Comparison of ENCODE assay signal across 18 cellular contexts in genomic region chr1:63827411-63828321, GRCh38. TPM values are rescaled to one million over a fixed set of nuclear protein-coding genes. Genes with fewer than 3 reads are reported as not detected.
DNase-seq lines count a peak whose midpoint lies in the region; ATAC-seq and TF ChIP-seq lines count a peak whose summit lies in the region.
"Had no signal": no experiment of that assay in that cellular context is flagged by ENCODE, and none has a peak within 500 bp of the region (broad histone marks: within the 10 kb centered on the region; RNA-seq: fewer than 3 reads in every experiment).

No MANE protein-coding gene starts in this region.

- H3K4me1 Mint-ChIP-seq in MCF 10A (ENCODE audit: insufficient read depth, unreplicated experiment), result peaks cover 15% of the 10 kb centered on the region
- peaks cover 27% of the 10 kb centered on the region for H3K4me1 Mint-ChIP-seq in stimulated activated memory B cell treated with anti-CD40 and anti-IgM and Interleukin-4, amounts not matched to agents 10 μg/mL and 1 μg/mL and 100 μg/mL, for 72 hours
- H3K4me1 Mint-ChIP-seq: activated CD4-positive, alpha-beta memory T cell treated with anti-CD3 and anti-CD28 coated beads, Interleukin-2, amount 10 ng/mL, durations not matched to agents 7 days and 5 days; T-helper 17 cell had no signal

- H3K9me3 Mint-ChIP-seq in MCF 10A (ENCODE audit: unreplicated experiment), result peaks cover 6% of the 10 kb centered on the region
- peaks cover 2% of the 10 kb centered on the region for H3K9me3 Mint-ChIP-seq in stimulated activated memory B cell treated with anti-CD40 and anti-IgM and Interleukin-4, amounts not matched to agents 10 μg/mL and 1 μg/mL and 100 μg/mL, for 72 hours
- H3K9me3 Mint-ChIP-seq: activated CD4-positive, alpha-beta memory T cell treated with anti-CD3 and anti-CD28 coated beads, Interleukin-2, amount 10 ng/mL, durations not matched to agents 7 days and 5 days had no signal

- H3K36me3 ChIP-seq in breast epithelium, result no peaks in the 10 kb centered on the region
- no peaks in the 10 kb centered on the region for H3K36me3 ChIP-seq in SK-N-MC (ENCODE audit: insufficient read depth, low read length)
- H3K36me3 ChIP-seq: esophagus squamous epithelium, right lobe of liver had no signal

- H3K4me1 ChIP-seq in breast epithelium, result no peaks in the 10 kb centered on the region
- H3K4me1 ChIP-seq: right lobe of liver had no signal

- H3K27me3 Mint-ChIP-seq in MCF 10A (ENCODE audit: insufficient read depth, unreplicated experiment), result no peaks in the 10 kb centered on the region
- H3K27me3 Mint-ChIP-seq in stimulated activated memory B cell treated with anti-CD40 and anti-IgM and Interleukin-4, amounts not matched to agents 10 μg/mL and 1 μg/mL and 100 μg/mL, for 72 hours, result no peaks in the 10 kb centered on the region

- H3K9me3 ChIP-seq in breast epithelium, result no peaks in the 10 kb centered on the region
- H3K9me3 ChIP-seq in SK-N-MC (ENCODE audit: low read depth, low read length), result no peaks in the 10 kb centered on the region
- H3K9me3 ChIP-seq: esophagus squamous epithelium, right lobe of liver had no signal

- CTCF ChIA-PET in MCF 10A (lab: Yijun Ruan, JAX), result interaction anchor here (0.9 kb wide), 1 partner anchor 52 kb away, joined by 3 read pairs; no protein-coding TSS in a partner anchor

- no peaks in the 10 kb centered on the region for H3K36me3 Mint-ChIP-seq in MCF 10A (ENCODE audit: insufficient read depth, unreplicated experiment)
- no peaks in the 10 kb centered on the region for H3K36me3 Mint-ChIP-seq in stimulated activated memory B cell treated with anti-CD40 and anti-IgM and Interleukin-4, amounts not matched to agents 10 μg/mL and 1 μg/mL and 100 μg/mL, for 72 hours

- BruUV-seq in MCF 10A (replicated peaks; lab: Mats Ljungman, UMichigan), result TSS peak; percentile 80

- TF ChIP-seq CTCF in MCF 10A (IDR thresholded peaks at IDR 0.05; ENCODE audit: unreplicated experiment), result no peak
- TF ChIP-seq CTCF in breast epithelium (IDR thresholded peaks at IDR 0.05), result no peak

- H3K9ac ChIP-seq in SK-N-MC (ENCODE audit: insufficient read length), result no peak overlapping the region

- POLR2A ChIA-PET in MCF 10A (lab: Yijun Ruan, JAX), result interaction anchor here (0.6 to 0.9 kb wide), 2 partner anchors 9 to 42 kb away, joined by 3 to 4 read pairs; no protein-coding TSS in a partner anchor

- H3K27ac ChIP-seq in breast epithelium (no peak overlapping the region), SK-N-MC (0 out of 2 replicates have a peak overlapping the region, but pooled peaks have one; percentile 34)
- H3K27ac ChIP-seq: 22Rv1, esophagus squamous epithelium, right lobe of liver had no signal

- no peak overlapping the region for H3K4me3 Mint-ChIP-seq in MCF 10A (ENCODE audit: unreplicated experiment)
- no peak overlapping the region for H3K4me3 Mint-ChIP-seq in stimulated activated memory B cell treated with anti-CD40 and anti-IgM and Interleukin-4, amounts not matched to agents 10 μg/mL and 1 μg/mL and 100 μg/mL, for 72 hours
- H3K4me3 Mint-ChIP-seq: activated CD4-positive, alpha-beta memory T cell treated with anti-CD3 and anti-CD28 coated beads, Interleukin-2, amount 10 ng/mL, durations not matched to agents 7 days and 5 days; HFFc6; T-helper 17 cell had no signal

- H3K4me3 ChIP-seq in breast epithelium (no peak overlapping the region), SK-N-MC (0 out of 2 replicates have a peak overlapping the region, but pooled peaks have one; percentile 33)
- H3K4me3 ChIP-seq: esophagus squamous epithelium, right lobe of liver had no signal

- H3K27ac Mint-ChIP-seq in MCF 10A (ENCODE audit: low read depth, unreplicated experiment), result peak overlapping the region; percentile 49
- no peak overlapping the region for H3K27ac Mint-ChIP-seq in stimulated activated memory B cell treated with anti-CD40 and anti-IgM and Interleukin-4, amounts not matched to agents 10 μg/mL and 1 μg/mL and 100 μg/mL, for 72 hours
- H3K27ac Mint-ChIP-seq: activated CD4-positive, alpha-beta memory T cell treated with anti-CD3 and anti-CD28 coated beads, Interleukin-2, amount 10 ng/mL, durations not matched to agents 7 days and 5 days; HFFc6; T-helper 17 cell had no signal

- no peak for TF ChIP-seq POLR2A in breast epithelium (IDR thresholded peaks at IDR 0.05)

- ATAC-seq in stimulated activated memory B cell treated with anti-CD40 and anti-IgM and Interleukin-4, amounts not matched to agents 10 μg/mL and 1 μg/mL and 100 μg/mL, for 72 hours, result no peak
- no peak for ATAC-seq in GM19023 (IDR thresholded peaks at IDR 0.05; ENCODE audit: unreplicated experiment)
- ATAC-seq in HG02970 (IDR thresholded peaks at IDR 0.05; ENCODE audit: low FRiP score, unreplicated experiment), result no peak
- ATAC-seq: T-helper 17 cell had no signal

- no peaks in the 10 kb centered on the region for H3K27me3 ChIP-seq in breast epithelium
- H3K27me3 ChIP-seq: esophagus squamous epithelium, right lobe of liver had no signal

- DNase-seq in MCF 10A (ENCODE audit: unreplicated experiment) (peak; percentile 9), breast epithelium (ENCODE audit: low spot score in 2 of 2) (no peak), SK-N-MC (ENCODE audit: low read depth, low spot score) (no peak), kidney glomerular epithelial cell (lab: John Stamatoyannopoulos, UW) (peak; percentile 13), NOMO-1 treated with DMSO at 0.1 percent for 48 hours (lab: John Stamatoyannopoulos, UW; ENCODE audit: unreplicated experiment) (no peak)
- DNase-seq: activated CD4-positive, alpha-beta memory T cell treated with anti-CD3 and anti-CD28 coated beads, Interleukin-2, amount 10 ng/mL, durations not matched to agents 7 days and 5 days; activated gamma-delta T cell; central memory CD4-positive, alpha-beta T cell; esophagus squamous epithelium; HFFc6; KG1; NCI-H2081; right lobe of liver; T-helper 17 cell had no signal

- intact Hi-C loops in MCF 10A (cut with micrococcal nuclease), result no loop called here
- intact Hi-C loops in breast epithelium (cut with DNase I; ENCODE audit: low total_unique reads), result no loop called here

RNA-seq across cellular contexts. Expression of gene ROR1, which starts 53.8 kb away (rescaled TPM):
- total RNA-seq in MCF 10A (2022) (4.6 and 10.3 TPM in 2 replicates), breast epithelium (10 to 100 TPM in 1 of 3 donors, 1 to 10 TPM in 2; 5.9 to 11.6 (median 7.7) TPM)
- total RNA-seq: T-helper 17 cell had no signal

Comparison
In these comparisons a context has a peak if more than half of its experiments do, and no peak if none do; other contexts are left out.
1. DNase-seq: peak in MCF 10A (single experiment) and kidney glomerular epithelial cell (single experiment); none in breast epithelium (0 of 2), SK-N-MC (single experiment) and NOMO-1 treated with DMSO at 0.1 percent for 48 hours (single experiment).